Comparison of ENCODE assay signal across 7 cellular contexts in the genomic region with DNA sequence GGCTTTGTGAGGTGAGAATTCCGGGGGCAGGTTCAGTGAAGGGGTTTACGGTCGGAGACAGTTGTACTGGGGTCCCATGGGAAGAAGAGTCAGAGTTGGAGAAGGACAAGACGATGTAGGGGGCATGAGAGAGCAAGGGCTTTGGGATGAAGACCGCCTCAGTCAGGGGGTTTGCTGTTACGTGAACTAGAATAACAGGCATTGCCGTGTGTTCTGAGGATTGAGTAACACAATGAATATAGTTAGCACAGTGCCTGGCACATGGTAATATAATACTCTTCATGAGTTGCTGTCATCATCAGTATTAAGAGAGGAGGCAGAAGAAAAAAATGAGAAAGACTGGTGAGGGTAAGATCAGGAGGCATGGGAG. TPM values are rescaled to one million over a fixed set of nuclear protein-coding genes. Genes with fewer than 3 reads are reported as not detected.
DNase-seq lines count a peak whose midpoint lies in the region; ATAC-seq lines count a peak whose summit lies in the region.

No MANE protein-coding gene starts in this region.

- peaks cover 19% of the 10 kb centered on the region for H3K4me1 Mint-ChIP-seq in activated T-helper 17 cell treated with anti-CD3 and anti-CD28 coated beads, Interleukin-2, amount 50 U/mL, for 72 hours
- H3K4me1 Mint-ChIP-seq in stimulated activated naive CD8-positive, alpha-beta T cell treated with anti-CD3 and anti-CD28 coated beads, Interleukin-15, amount 100 ng/mL, for 72 hours: peaks cover 62% of the 10 kb centered on the region

- H3K27ac Mint-ChIP-seq in activated T-helper 17 cell treated with anti-CD3 and anti-CD28 coated beads, Interleukin-2, amount 50 U/mL, for 72 hours: peak overlapping the region; percentile 95
- peak overlapping the region; percentile 96 for H3K27ac Mint-ChIP-seq in stimulated activated naive CD8-positive, alpha-beta T cell treated with anti-CD3 and anti-CD28 coated beads, Interleukin-15, amount 100 ng/mL, for 72 hours

- peak overlapping the region; percentile 93 for H3K4me3 Mint-ChIP-seq in activated T-helper 17 cell treated with anti-CD3 and anti-CD28 coated beads, Interleukin-2, amount 50 U/mL, for 72 hours
- H3K4me3 Mint-ChIP-seq in stimulated activated naive CD8-positive, alpha-beta T cell treated with anti-CD3 and anti-CD28 coated beads, Interleukin-15, amount 100 ng/mL, for 72 hours: peak overlapping the region; percentile 86 to 95

- peak overlapping the region; percentile 96 for H3K27ac ChIP-seq in HUES48 (ENCODE audit: low read depth, low read length)

- peaks cover 62% of the 10 kb centered on the region for H3K36me3 Mint-ChIP-seq in activated T-helper 17 cell treated with anti-CD3 and anti-CD28 coated beads, Interleukin-2, amount 50 U/mL, for 72 hours (ENCODE audit: low read depth)

- H3K36me3 ChIP-seq in HUES48 (ENCODE audit: control insufficient read depth, insufficient read depth, low read length): peaks cover 41% of the 10 kb centered on the region

- ATAC-seq in activated T-helper 17 cell treated with anti-CD3 and anti-CD28 coated beads, Interleukin-2, amount 50 U/mL, for 72 hours (replicated peaks): no peak
- no peak for ATAC-seq in stimulated activated naive CD8-positive, alpha-beta T cell treated with anti-CD3 and anti-CD28 coated beads, Interleukin-15, amount 100 ng/mL, for 72 hours

- peak overlapping the region; percentile 89 for H3K9ac ChIP-seq in HUES48 (ENCODE audit: low read depth, low read length)

- H3K9me3 ChIP-seq in HUES48 (ENCODE audit: control insufficient read depth, insufficient read depth, low read length): no peaks in the 10 kb centered on the region
- H3K9me3 ChIP-seq in iPS-18c (ENCODE audit: control insufficient read depth, insufficient read depth, low read length): no peaks in the 10 kb centered on the region

- peaks cover 6% of the 10 kb centered on the region; the same call in 1 of the 2 replicates for H3K4me1 ChIP-seq in HUES48 (ENCODE audit: control insufficient read depth, insufficient read depth, low read length)

- H3K4me3 ChIP-seq in HUES48 (ENCODE audit: low read depth, low read length) (peak overlapping the region; percentile 79), iPS-18c (ENCODE audit: insufficient read depth, low read depth, low read length) (peak overlapping the region; percentile 100)

- H3K27me3 ChIP-seq in HUES48 (ENCODE audit: control insufficient read depth, insufficient read depth, low read length): no peaks in the 10 kb centered on the region

- no peak for DNase-seq in stimulated activated naive CD8-positive, alpha-beta T cell treated with anti-CD3 and anti-CD28 coated beads, Interleukin-15, amount 100 ng/mL, for 72 hours
- DNase-seq in HK-2 (ENCODE audit: unreplicated experiment) (no peak), DMS153 (lab: John Stamatoyannopoulos, UW) (no peak), Kasumi-1 (lab: John Stamatoyannopoulos, UW) (no peak)

- H3K27me3 Mint-ChIP-seq in activated T-helper 17 cell treated with anti-CD3 and anti-CD28 coated beads, Interleukin-2, amount 50 U/mL, for 72 hours: no peaks in the 10 kb centered on the region
- H3K27me3 Mint-ChIP-seq in stimulated activated naive CD8-positive, alpha-beta T cell treated with anti-CD3 and anti-CD28 coated beads, Interleukin-15, amount 100 ng/mL, for 72 hours: no peaks in the 10 kb centered on the region

- H3K9me3 Mint-ChIP-seq in activated T-helper 17 cell treated with anti-CD3 and anti-CD28 coated beads, Interleukin-2, amount 50 U/mL, for 72 hours: no peaks in the 10 kb centered on the region
- H3K9me3 Mint-ChIP-seq in stimulated activated naive CD8-positive, alpha-beta T cell treated with anti-CD3 and anti-CD28 coated beads, Interleukin-15, amount 100 ng/mL, for 72 hours: no peaks in the 10 kb centered on the region

RNA-seq across cellular contexts. Expression of a gene that starts 0.6 kb away (rescaled TPM):
- 10 to 100 TPM; 19.6 to 29.7 TPM for total RNA-seq in activated T-helper 17 cell treated with anti-CD3 and anti-CD28 coated beads, Interleukin-2, amount 50 U/mL, for 72 hours

RNA-seq across cellular contexts. Expression of a gene that starts 0.8 kb away (rescaled TPM):
- 10 to 100 TPM; 15.1 to 19.4 TPM for total RNA-seq in activated T-helper 17 cell treated with anti-CD3 and anti-CD28 coated beads, Interleukin-2, amount 50 U/mL, for 72 hours

RNA-seq across cellular contexts. Expression of a gene that starts 13.9 kb away (rescaled TPM):
- total RNA-seq in activated T-helper 17 cell treated with anti-CD3 and anti-CD28 coated beads, Interleukin-2, amount 50 U/mL, for 72 hours: 10 to 100 TPM in 1 of 2 donors, 1 to 10 TPM in 1; 4.5 to 17.3 TPM

RNA-seq across cellular contexts. Expression of a gene that starts 19.8 kb away (rescaled TPM):
- total RNA-seq in activated T-helper 17 cell treated with anti-CD3 and anti-CD28 coated beads, Interleukin-2, amount 50 U/mL, for 72 hours: 100 to 1,000 TPM in 1 of 2 donors, 10 to 100 TPM in 1; 75.3 to 107 TPM

RNA-seq across cellular contexts. Expression of a gene that starts 33.4 kb away (rescaled TPM):
- 10 to 100 TPM; 48.6 to 98.3 TPM for total RNA-seq in activated T-helper 17 cell treated with anti-CD3 and anti-CD28 coated beads, Interleukin-2, amount 50 U/mL, for 72 hours
